ENCODE assay signal across 8 cellular contexts in the genomic region with DNA sequence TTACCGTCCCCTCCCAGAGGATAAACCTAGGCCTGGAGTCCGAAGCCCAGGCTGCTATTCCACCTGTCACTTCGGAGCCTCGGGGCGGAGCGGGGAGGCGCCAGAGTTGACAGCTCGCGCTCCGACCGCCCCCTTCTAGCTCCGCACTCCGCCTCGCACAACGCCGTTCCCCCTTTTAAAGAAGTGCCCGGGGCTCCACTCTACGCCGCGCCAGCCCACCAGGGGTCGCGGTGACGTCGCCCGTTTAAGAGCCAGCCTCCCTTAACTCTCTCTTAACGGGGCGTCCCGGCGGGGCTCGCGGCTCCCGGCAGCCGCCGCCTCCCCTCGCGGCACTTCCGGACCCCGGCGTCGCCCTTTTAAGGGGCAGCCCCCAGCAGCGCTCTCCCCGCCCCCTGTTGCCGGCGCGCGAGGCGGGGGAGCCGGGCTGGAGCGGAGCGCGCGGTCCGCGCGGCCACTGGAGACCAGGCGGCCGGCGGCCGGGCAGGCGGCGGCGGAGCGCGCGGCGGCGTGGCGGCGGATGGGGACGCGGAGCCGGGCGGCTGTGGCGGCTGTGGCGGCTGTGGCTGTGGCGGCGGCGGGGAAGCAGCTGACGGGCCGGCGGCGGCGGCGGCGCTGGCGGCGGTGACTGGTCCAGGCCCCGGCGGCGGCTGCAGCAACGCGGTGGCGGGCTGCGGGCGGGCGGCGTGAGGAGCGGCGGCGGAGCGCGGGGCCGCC. TPM values are rescaled to one million over a fixed set of nuclear protein-coding genes. Genes with fewer than 3 reads are reported as not detected.
DNase-seq lines count a peak whose midpoint lies in the region; ATAC-seq lines count a peak whose summit lies in the region.

A gene (plus strand): TSS at position 454 of the 714 bp plus-strand sequence. CDS start 364 bp downstream, outside the sequence.

- H3K4me3 ChIP-seq in mesenchymal stem cell (ENCODE audit: insufficient read depth in 1 of 2, low read depth in 1 of 2, low read length in 2 of 2) = peak within 1 kb of the TSS; percentile 69 to 81

- peak within 1 kb of the TSS; percentile 46 for H2BK5ac ChIP-seq in mesenchymal stem cell (ENCODE audit: low read depth, low read length, poor library complexity, severe bottlenecking)

- POLR2A ChIA-PET in activated CD8-positive, alpha-beta memory T cell treated with anti-CD3 and anti-CD28 coated beads for 36 hours (lab: Charles Lee) = interaction anchor here (1.0 to 1.8 kb wide), 4 partner anchors 9 to 82 kb away, joined by 3 to 8 read pairs (median 6); a partner anchor contains a TSS

- peak within 1 kb of the TSS; percentile 43 for H4K91ac ChIP-seq in mesenchymal stem cell (ENCODE audit: low read length)

- peaks cover 0 to 4% of the 10 kb centered on the region in 2 experiments for H3K36me3 ChIP-seq in mesenchymal stem cell (ENCODE audit: control insufficient read depth in 1 of 2, insufficient read depth in 2 of 2, low read depth in 1 of 2, low read length in 2 of 2)

- CTCF ChIA-PET in activated CD8-positive, alpha-beta memory T cell treated with anti-CD3 and anti-CD28 coated beads for 36 hours (lab: Charles Lee) = interaction anchor here (1.0 to 9.5 kb wide), 9 partner anchors 13 to 271 kb away, joined by 3 to 95 read pairs (median 3); a partner anchor contains a TSS

- H2AFZ ChIP-seq in mesenchymal stem cell (ENCODE audit: low read depth, low read length) = peak within 1 kb of the TSS; percentile 8

- peak within 1 kb of the TSS; percentile 18 to 40 for H2BK12ac ChIP-seq in mesenchymal stem cell (ENCODE audit: low read length in 2 of 2)

- peak within 1 kb of the TSS; percentile 92 for H3K4me2 ChIP-seq in mesenchymal stem cell (ENCODE audit: low read length, poor library complexity, severe bottlenecking)

- peak; percentile 80 for ATAC-seq in GM19468 (IDR thresholded peaks at IDR 0.05; ENCODE audit: extremely low read depth, unreplicated experiment)
- ATAC-seq in effector memory CD8-positive, alpha-beta T cell (replicated peaks) = peak; percentile 88

- peaks cover 0 to 3% of the 10 kb centered on the region in 2 experiments for H3K27me3 ChIP-seq in mesenchymal stem cell (ENCODE audit: control insufficient read depth in 1 of 2, insufficient read depth in 1 of 2, low read length in 2 of 2)

- H3K27ac Mint-ChIP-seq in effector memory CD8-positive, alpha-beta T cell = peak within 1 kb of the TSS in 1 of 2 donors; percentile 7

- no peak within 1 kb of the TSS for H2AK5ac ChIP-seq in mesenchymal stem cell (ENCODE audit: low read length, severe bottlenecking)

- peak within 1 kb of the TSS; percentile 24 for H3K27ac ChIP-seq in mesenchymal stem cell (ENCODE audit: low read length, poor library complexity, severe bottlenecking)

- WGBS in mesenchymal stem cell = 2% methylated on average over 54 of the region's 103 CpGs

- peaks cover 0 to 9% of the 10 kb centered on the region in 2 donors for H3K27me3 Mint-ChIP-seq in effector memory CD8-positive, alpha-beta T cell

- peak; percentile 62 for DNase-seq in COLO829 (ENCODE audit: low spot score)
- peak; percentile 76 for DNase-seq in HS-5 (ENCODE audit: low read depth)
- DNase-seq in NOMO-1 (lab: John Stamatoyannopoulos, UW; ENCODE audit: unreplicated experiment in 2 of 2) = peak; percentile 96 to 98
- peak; percentile 80 to 85 (median 81) for DNase-seq in effector memory CD8-positive, alpha-beta T cell
- peak; percentile 96 for DNase-seq in mesenchymal stem cell
- peak; percentile 90 for DNase-seq in stimulated activated CD8-positive, alpha-beta memory T cell treated with anti-CD3 and anti-CD28 coated beads, Interleukin-12 subunit alpha, Interleukin-12 subunit beta, amount 100 ng/mL, for 4 hours (ENCODE audit: low read depth)

- H2BK120ac ChIP-seq in mesenchymal stem cell (ENCODE audit: low read depth, low read length) = peak within 1 kb of the TSS; percentile 82

- H3K4me3 Mint-ChIP-seq in effector memory CD8-positive, alpha-beta T cell = peak within 1 kb of the TSS; percentile 68 to 76

- H3K18ac ChIP-seq in mesenchymal stem cell (ENCODE audit: low read depth in 1 of 2, low read length in 2 of 2) = peak within 1 kb of the TSS; percentile 80 to 81

- no peaks in the 10 kb centered on the region for H3K9me3 Mint-ChIP-seq in effector memory CD8-positive, alpha-beta T cell

- peak within 1 kb of the TSS; percentile 68 for H3K9ac ChIP-seq in mesenchymal stem cell (ENCODE audit: low read length)

- peaks cover 2% of the 10 kb centered on the region for H3K36me3 Mint-ChIP-seq in effector memory CD8-positive, alpha-beta T cell (ENCODE audit: insufficient read depth)

- no peaks in the 10 kb centered on the region for H3K9me3 ChIP-seq in mesenchymal stem cell (ENCODE audit: control insufficient read depth, low read length)

- H3K4ac ChIP-seq in mesenchymal stem cell (ENCODE audit: low read depth in 1 of 2, low read length in 2 of 2) = peak within 1 kb of the TSS; percentile 79 to 89

- peaks cover 23% of the 10 kb centered on the region for H3K4me1 ChIP-seq in mesenchymal stem cell (ENCODE audit: control insufficient read depth, insufficient read depth, low read depth, low read length)

- H3K4me1 Mint-ChIP-seq in effector memory CD8-positive, alpha-beta T cell (ENCODE audit: low read depth in 2 of 2) = peaks cover 25 to 26% of the 10 kb centered on the region in 2 donors

- peak within 1 kb of the TSS; percentile 65 to 70 for H3K23ac ChIP-seq in mesenchymal stem cell (ENCODE audit: low read length in 2 of 2)

- H4K8ac ChIP-seq in mesenchymal stem cell (ENCODE audit: low read length) = peak within 1 kb of the TSS; percentile 20

- no peaks in the 10 kb centered on the region for H3K79me1 ChIP-seq in mesenchymal stem cell (replicated peaks; ENCODE audit: low read length, poor library complexity, severe bottlenecking)

- peak within 1 kb of the TSS in 1 of 2 experiments; percentile 95 for H3K14ac ChIP-seq in mesenchymal stem cell (ENCODE audit: low read length in 2 of 2)

- H2BK15ac ChIP-seq in mesenchymal stem cell (ENCODE audit: low read depth, poor library complexity, severe bottlenecking) = peak within 1 kb of the TSS; percentile 82

RNA-seq across cellular contexts. Expression of the gene that starts here (rescaled TPM):
- 10 to 100 TPM; 15.4 to 19.3 TPM for total RNA-seq in activated CD8-positive, alpha-beta memory T cell treated with anti-CD3 and anti-CD28 coated beads for 36 hours
- 75.5 TPM for polyA plus RNA-seq in mesenchymal stem cell (2013, experiment 1 of 2)
- polyA plus RNA-seq in mesenchymal stem cell (2013, experiment 2 of 2) = 80.9 TPM

Comparison
In these comparisons a context has a peak if more than half of its experiments do, and no peak if none do; other contexts are left out.
1. Peak in every context shown above with its lines: DNase-seq, ATAC-seq, H3K4me3 ChIP-seq and H3K27ac ChIP-seq.